In genomic region chr1:231596337-231596791, GRCh38 we compare ENCODE assay signal across 23 cellular contexts. TPM values are rescaled to one million over a fixed set of nuclear protein-coding genes. Genes with fewer than 3 reads are reported as not detected.
DNase-seq lines count a peak whose midpoint lies in the region; TF ChIP-seq lines count a peak whose summit lies in the region.
"Had no signal": no experiment of that assay in that cellular context is flagged by ENCODE, and none has a peak within 500 bp of the region (broad histone marks: within the 10 kb centered on the region; RNA-seq: fewer than 3 reads in every experiment).

No MANE protein-coding gene starts in this region.

- no peak overlapping the region for H3K4ac ChIP-seq in mesendoderm (ENCODE audit: low read depth, low read length)

- TF ChIP-seq CTCF in Loucy (conservative IDR thresholded peaks at IDR 0.05; ENCODE audit: low read length) (no peak), MM.1S (IDR thresholded peaks at IDR 0.05; ENCODE audit: low read length) (no peak), Caco-2 (IDR thresholded peaks at IDR 0.05; ENCODE audit: insufficient read depth in 1 of 2, low read depth in 1 of 2, low read length in 1 of 2, severe bottlenecking in 1 of 2, unreplicated experiment in 1 of 2) (no peak)

- H2BK120ac ChIP-seq in mesendoderm (ENCODE audit: low read depth, low read length): no peak overlapping the region

- no CpG with 5 or more reads among the region's 5 CpGs for WGBS in mesendoderm (ENCODE audit: extremely low coverage, insufficient coverage, low lambda C conversion rate)

- DNase-seq in COR-L47 (lab: John Stamatoyannopoulos, UW): peak; percentile 72
- DNase-seq in adipocyte (ENCODE audit: low read depth): peak; percentile 33
- DNase-seq in mesendoderm: peak; percentile 6
- no peak for DNase-seq in NCI-H128 (lab: John Stamatoyannopoulos, UW; ENCODE audit: unreplicated experiment)
- no peak for DNase-seq in MM.1S
- no peak for DNase-seq in Caco-2
- DNase-seq in effector CD8-positive, alpha-beta T cell (lab: John Stamatoyannopoulos, UW): no peak
- DNase-seq: activated CD4-positive, alpha-beta T cell treated with anti-CD3 and anti-CD28 coated beads for 4 hours; C1 segment of cervical spinal cord; effector memory CD4-positive, alpha-beta T cell; GDM1; glutamatergic neuron; NCI-H187; NCI-H748 treated with DMSO at 0.1 percent for 48 hours; SHP77 treated with DMSO at 0.1 percent for 48 hours; stimulated activated naive B cell treated with anti-CD40 and anti-IgM and Interleukin-4, amounts not matched to agents 10 μg/mL and 1 μg/mL and 100 μg/mL, for 72 hours; T-cell; testis had no signal

- H4K20me1 ChIP-seq in Loucy (ENCODE audit: insufficient read depth, low read length, poor library complexity, severe bottlenecking): no peaks in the 10 kb centered on the region
- no peaks in the 10 kb centered on the region for H4K20me1 ChIP-seq in MM.1S (ENCODE audit: insufficient read depth, low read length)

- H2AK5ac ChIP-seq in mesendoderm (ENCODE audit: low read length): no peak overlapping the region

- no peak overlapping the region for H2BK5ac ChIP-seq in mesendoderm (ENCODE audit: low read length)

- H3K56ac ChIP-seq in mesendoderm (ENCODE audit: low read length): no peak overlapping the region

- POLR2A ChIA-PET in Caco-2 (lab: Charles Lee): no interaction called here

- H3K27me3 ChIP-seq in Loucy (ENCODE audit: insufficient read depth, low read length, poor library complexity, severe bottlenecking) (no peaks in the 10 kb centered on the region), adipocyte (replicated peaks; ENCODE audit: control insufficient read depth, insufficient read depth, low read length) (no peaks in the 10 kb centered on the region), mesendoderm (ENCODE audit: insufficient read depth, low read length, poor library complexity) (no peaks in the 10 kb centered on the region), MM.1S (replicated peaks; ENCODE audit: insufficient read depth, low read length) (no peaks in the 10 kb centered on the region), Caco-2 (replicated peaks; ENCODE audit: control insufficient read depth, insufficient read depth, low read length) (no peaks in the 10 kb centered on the region)
- H3K27me3 ChIP-seq: esophagus muscularis mucosa, testis had no signal

- H3K4me1 ChIP-seq in Loucy (ENCODE audit: insufficient read depth, low read length, poor library complexity, severe bottlenecking) (peaks cover 7% of the 10 kb centered on the region), adipocyte (ENCODE audit: control insufficient read depth, insufficient read depth, low read length) (peaks cover 28% of the 10 kb centered on the region), mesendoderm (ENCODE audit: control insufficient read depth, low read depth, low read length) (no peaks in the 10 kb centered on the region), MM.1S (ENCODE audit: low read length) (no peaks in the 10 kb centered on the region), Caco-2 (no peaks in the 10 kb centered on the region; the same call in 1 of the 2 replicates)
- H3K4me1 ChIP-seq: testis had no signal

- intact Hi-C loops in Caco-2 (cut with micrococcal nuclease; ENCODE audit: unreplicated experiment): no loop called here

- H3K79me2 ChIP-seq in Loucy (ENCODE audit: insufficient read depth, low read length): no peaks in the 10 kb centered on the region
- H3K79me2 ChIP-seq in mesendoderm (ENCODE audit: control insufficient read depth, insufficient read depth, low read length): no peaks in the 10 kb centered on the region
- H3K79me2 ChIP-seq in MM.1S (ENCODE audit: low read length): no peaks in the 10 kb centered on the region

- H3K79me1 ChIP-seq in mesendoderm (ENCODE audit: low read length): no peaks in the 10 kb centered on the region

- no peak overlapping the region for H3K18ac ChIP-seq in mesendoderm (ENCODE audit: low read length)

- H3K9me3 Mint-ChIP-seq in Caco-2 (ENCODE audit: unreplicated experiment): no peaks in the 10 kb centered on the region
- H3K9me3 Mint-ChIP-seq: activated naive CD4-positive, alpha-beta T cell treated with anti-CD3 and anti-CD28 coated beads, Interleukin-2, amount 50 U/mL, for 24 hours; stimulated activated naive B cell treated with anti-CD40 and anti-IgM and Interleukin-4, amounts not matched to agents 10 μg/mL and 1 μg/mL and 100 μg/mL, for 72 hours; T-cell had no signal

- H3K27ac ChIP-seq in mesendoderm (ENCODE audit: low read depth, low read length) (no peak overlapping the region), MM.1S (ENCODE audit: low read length) (no peak overlapping the region)
- H3K27ac ChIP-seq: esophagus muscularis mucosa, HL-60, skin epidermis, testis had no signal

- no peaks in the 10 kb centered on the region for H3K27me3 Mint-ChIP-seq in Caco-2 (ENCODE audit: insufficient read depth, unreplicated experiment)
- H3K27me3 Mint-ChIP-seq: activated naive CD4-positive, alpha-beta T cell treated with anti-CD3 and anti-CD28 coated beads, Interleukin-2, amount 50 U/mL, for 24 hours; stimulated activated naive B cell treated with anti-CD40 and anti-IgM and Interleukin-4, amounts not matched to agents 10 μg/mL and 1 μg/mL and 100 μg/mL, for 72 hours; T-cell had no signal

- H3K23ac ChIP-seq in mesendoderm (ENCODE audit: low read length): no peak overlapping the region

- no peak overlapping the region for H4K5ac ChIP-seq in mesendoderm (ENCODE audit: low read length)

- H3K4me2 ChIP-seq in Loucy (ENCODE audit: low read depth, low read length, poor library complexity, severe bottlenecking): no peak overlapping the region
- no peak overlapping the region for H3K4me2 ChIP-seq in mesendoderm (ENCODE audit: low read length)
- H3K4me2 ChIP-seq in MM.1S (ENCODE audit: low read depth, low read length): no peak overlapping the region

- no peak overlapping the region for H2BK15ac ChIP-seq in mesendoderm (replicated peaks; ENCODE audit: low read depth)

- H3K9me2 ChIP-seq in Loucy (replicated peaks; ENCODE audit: low read depth, low read length) (no peaks in the 10 kb centered on the region), MM.1S (replicated peaks; ENCODE audit: insufficient read depth, low read length) (no peaks in the 10 kb centered on the region)

- no peak overlapping the region for H3K9ac ChIP-seq in Loucy (ENCODE audit: low read depth, low read length, poor library complexity, severe bottlenecking)
- H3K9ac ChIP-seq in adipocyte (ENCODE audit: low read length): peak overlapping the region; percentile 66
- no peak overlapping the region for H3K9ac ChIP-seq in mesendoderm (ENCODE audit: low read length)
- no peak overlapping the region for H3K9ac ChIP-seq in MM.1S (ENCODE audit: low read length)

- no peaks in the 10 kb centered on the region for H3K36me3 Mint-ChIP-seq in Caco-2 (ENCODE audit: insufficient read depth, unreplicated experiment)
- H3K36me3 Mint-ChIP-seq: activated naive CD4-positive, alpha-beta T cell treated with anti-CD3 and anti-CD28 coated beads, Interleukin-2, amount 50 U/mL, for 24 hours; stimulated activated naive B cell treated with anti-CD40 and anti-IgM and Interleukin-4, amounts not matched to agents 10 μg/mL and 1 μg/mL and 100 μg/mL, for 72 hours had no signal

- no peaks in the 10 kb centered on the region for H3F3A ChIP-seq in Loucy (ENCODE audit: low read depth)
- H3F3A ChIP-seq in MM.1S (ENCODE audit: insufficient read depth, low read length): no peaks in the 10 kb centered on the region

- no peaks in the 10 kb centered on the region for H3K9me3 ChIP-seq in Loucy (ENCODE audit: insufficient read depth, low read depth, low read length)
- H3K9me3 ChIP-seq in adipocyte (ENCODE audit: control insufficient read depth, low read length): no peaks in the 10 kb centered on the region
- no peaks in the 10 kb centered on the region for H3K9me3 ChIP-seq in MM.1S (replicated peaks; ENCODE audit: insufficient read depth, low read length)
- H3K9me3 ChIP-seq in Caco-2: no peaks in the 10 kb centered on the region
- H3K9me3 ChIP-seq: esophagus muscularis mucosa, testis had no signal

- H3K4me3 ChIP-seq in Loucy (ENCODE audit: low read length, poor library complexity, severe bottlenecking) (no peak overlapping the region), adipocyte (ENCODE audit: low read length) (peak overlapping the region; percentile 50), mesendoderm (ENCODE audit: low read length) (no peak overlapping the region), MM.1S (ENCODE audit: low read length) (no peak overlapping the region), Caco-2 (ENCODE audit: low read depth, low read length) (no peak overlapping the region)
- H3K4me3 ChIP-seq: esophagus muscularis mucosa, skin epidermis, testis had no signal

- no peak overlapping the region for H3K4me3 Mint-ChIP-seq in Caco-2 (ENCODE audit: unreplicated experiment)
- H3K4me3 Mint-ChIP-seq: activated naive CD4-positive, alpha-beta T cell treated with anti-CD3 and anti-CD28 coated beads, Interleukin-2, amount 50 U/mL, for 24 hours; stimulated activated naive B cell treated with anti-CD40 and anti-IgM and Interleukin-4, amounts not matched to agents 10 μg/mL and 1 μg/mL and 100 μg/mL, for 72 hours; T-cell had no signal

- no TSS peak for BruUV-seq in Caco-2 (replicated peaks; lab: Mats Ljungman, UMichigan)

- CTCF ChIA-PET in Caco-2 (lab: Charles Lee): no interaction called here

- H3K4me1 Mint-ChIP-seq in Caco-2 (ENCODE audit: low read depth, unreplicated experiment): peaks cover 8% of the 10 kb centered on the region

- H2AFZ ChIP-seq in Loucy (ENCODE audit: low read length) (peak overlapping the region; percentile 18; the same call in 1 of the 2 replicates), MM.1S (ENCODE audit: low read length) (no peak overlapping the region)

- H4K8ac ChIP-seq in mesendoderm (ENCODE audit: low read depth, low read length): no peak overlapping the region

- H3K27ac Mint-ChIP-seq in Caco-2 (ENCODE audit: unreplicated experiment): no peak overlapping the region
- H3K27ac Mint-ChIP-seq: activated naive CD4-positive, alpha-beta T cell treated with anti-CD3 and anti-CD28 coated beads, Interleukin-2, amount 50 U/mL, for 24 hours; stimulated activated naive B cell treated with anti-CD40 and anti-IgM and Interleukin-4, amounts not matched to agents 10 μg/mL and 1 μg/mL and 100 μg/mL, for 72 hours; T-cell had no signal

- no peaks in the 10 kb centered on the region for H3K36me3 ChIP-seq in Loucy (ENCODE audit: insufficient read depth, low read length)
- no peaks in the 10 kb centered on the region for H3K36me3 ChIP-seq in adipocyte (ENCODE audit: control insufficient read depth, insufficient read depth, low read length, severe bottlenecking)
- H3K36me3 ChIP-seq in mesendoderm (ENCODE audit: control insufficient read depth, insufficient read depth, low read length): no peaks in the 10 kb centered on the region
- H3K36me3 ChIP-seq in MM.1S (replicated peaks; ENCODE audit: insufficient read depth, low read length): no peaks in the 10 kb centered on the region
- H3K36me3 ChIP-seq in Caco-2 (ENCODE audit: control insufficient read depth, insufficient read depth, low read length): no peaks in the 10 kb centered on the region
- H3K36me3 ChIP-seq: esophagus muscularis mucosa had no signal

RNA-seq across cellular contexts. Expression of gene DISC1, which starts 30.2 kb away (rescaled TPM):
- 1.3 TPM for polyA plus RNA-seq in mesendoderm (2013, experiment 1 of 2)
- polyA plus RNA-seq in mesendoderm (2013, experiment 2 of 2): 1.2 TPM
- total RNA-seq in Caco-2 (2022): 13.5 TPM in 2 replicates

Comparison
In these comparisons a context has a peak if more than half of its experiments do, and no peak if none do; other contexts are left out.
1. DNase-seq: peak in COR-L47 (single experiment), adipocyte (single experiment) and mesendoderm (single experiment); none in NCI-H128 (single experiment), MM.1S (single experiment), Caco-2 (0 of 2) and effector CD8-positive, alpha-beta T cell (single experiment).